Comparison of ENCODE assay signal across 27 cellular contexts in the genomic region with DNA sequence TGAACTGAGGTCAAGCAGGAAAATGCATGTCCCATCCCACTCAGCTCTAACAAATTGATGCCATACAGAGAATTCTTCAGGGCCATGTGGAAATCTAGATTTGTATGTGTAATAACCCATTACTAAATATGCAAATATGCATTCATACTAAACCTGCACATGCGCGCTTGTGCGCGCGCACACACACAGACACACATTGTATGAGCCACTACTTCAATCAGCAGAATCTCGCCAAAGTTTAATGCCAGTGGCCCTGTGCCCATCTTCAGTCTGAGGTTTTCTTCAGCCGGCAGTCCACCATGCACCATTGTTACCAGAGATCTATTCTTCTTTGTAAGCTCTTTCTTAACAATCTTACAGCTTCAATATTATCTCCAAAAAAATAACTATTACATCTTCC.
DNase-seq lines count a peak whose midpoint lies in the region; ATAC-seq lines count a peak whose summit lies in the region.
"Had no signal": no experiment of that assay in that cellular context is flagged by ENCODE, and none has a peak within 500 bp of the region (broad histone marks: within the 10 kb centered on the region; RNA-seq: fewer than 3 reads in every experiment).

No MANE protein-coding gene starts in this region.

- no peak overlapping the region for H3K27ac Mint-ChIP-seq in activated T-helper 2 cell treated with anti-CD3 and anti-CD28 coated beads, Interferon-gamma antibody, Interleukin-2, Interleukin-4, amounts not matched to agents 10 μg/mL and 5 μg/mL and 100 μg/mL, durations not matched to agents 14 hours and 24 hours and 36 hours
- H3K27ac Mint-ChIP-seq: B cell; CD8-positive, alpha-beta T cell had no signal

- H3K4me1 Mint-ChIP-seq in activated T-helper 2 cell treated with anti-CD3 and anti-CD28 coated beads, Interferon-gamma antibody, Interleukin-2, Interleukin-4, amounts not matched to agents 10 μg/mL and 5 μg/mL and 100 μg/mL, durations not matched to agents 14 hours and 24 hours and 36 hours (ENCODE audit: low read depth): no peaks in the 10 kb centered on the region
- H3K4me1 Mint-ChIP-seq: B cell had no signal

- ATAC-seq in GM21390 (IDR thresholded peaks at IDR 0.05; ENCODE audit: unreplicated experiment): no peak
- ATAC-seq: CD8-positive, alpha-beta T cell; GM12878; K562; Right ventricle myocardium inferior had no signal

- no peaks in the 10 kb centered on the region for H3K27me3 Mint-ChIP-seq in activated T-helper 2 cell treated with anti-CD3 and anti-CD28 coated beads, Interferon-gamma antibody, Interleukin-2, Interleukin-4, amounts not matched to agents 10 μg/mL and 5 μg/mL and 100 μg/mL, durations not matched to agents 14 hours and 24 hours and 36 hours (ENCODE audit: low read depth)
- H3K27me3 Mint-ChIP-seq: B cell had no signal

- DNase-seq in NCI-H526 treated with DMSO at 0.1 percent for 48 hours (lab: John Stamatoyannopoulos, UW) (peak; percentile 55), medulla oblongata (ENCODE audit: extremely low spot score) (peak; percentile 48), posterior cingulate gyrus (peak in 7 of 10 donors; percentile 6 to 82 (median 27)), NK-92 (lab: John Stamatoyannopoulos, UW; ENCODE audit: unreplicated experiment) (no peak)
- DNase-seq in stimulated activated CD4-positive, alpha-beta T cell treated with anti-CD3 and anti-CD28 coated beads, Interleukin-12 subunit alpha, Interleukin-12 subunit beta, amount 100 ng/mL, for 4 hours: no peak
- no peak for DNase-seq in activated T-helper 2 cell treated with anti-CD3 and anti-CD28 coated beads, Interferon-gamma antibody, Interleukin-2, Interleukin-4, amounts not matched to agents 10 μg/mL and 5 μg/mL and 100 μg/mL, durations not matched to agents 14 hours and 24 hours and 36 hours (ENCODE audit: low spot score)
- DNase-seq: Caco-2; CD8-positive, alpha-beta T cell; DMS79; EL; GDM1; Kasumi-1; NCI-H1105; NCI-H1436 treated with DMSO at 0.1 percent for 48 hours; NCI-H187 treated with DMSO at 0.1 percent for 48 hours; NCI-H2171 treated with DMSO at 0.1 percent for 48 hours; NCI-H345; NCI-H510A treated with DMSO at 0.1 percent for 48 hours; NCI-H748 treated with DMSO at 0.1 percent for 48 hours; NK-92 treated with Interleukin-12 subunit alpha and Interleukin-12 subunit beta, amount 100 ng/mL, for 24 hours; PC-9; SJCRH30 had no signal

- intact Hi-C loops in posterior cingulate gyrus (cut with DNase I): no loop called here
- intact Hi-C loops in activated T-helper 2 cell treated with anti-CD3 and anti-CD28 coated beads, Interferon-gamma antibody, Interleukin-2, Interleukin-4, amounts not matched to agents 10 μg/mL and 5 μg/mL and 100 μg/mL, durations not matched to agents 14 hours and 24 hours and 36 hours (cut with micrococcal nuclease): no loop called here

- H3K36me3 Mint-ChIP-seq in activated T-helper 2 cell treated with anti-CD3 and anti-CD28 coated beads, Interferon-gamma antibody, Interleukin-2, Interleukin-4, amounts not matched to agents 10 μg/mL and 5 μg/mL and 100 μg/mL, durations not matched to agents 14 hours and 24 hours and 36 hours (ENCODE audit: low read depth): no peaks in the 10 kb centered on the region
- H3K36me3 Mint-ChIP-seq: CD8-positive, alpha-beta T cell had no signal

- H3K4me3 Mint-ChIP-seq in activated T-helper 2 cell treated with anti-CD3 and anti-CD28 coated beads, Interferon-gamma antibody, Interleukin-2, Interleukin-4, amounts not matched to agents 10 μg/mL and 5 μg/mL and 100 μg/mL, durations not matched to agents 14 hours and 24 hours and 36 hours (ENCODE audit: low read depth): no peak overlapping the region
- H3K4me3 Mint-ChIP-seq: B cell; CD8-positive, alpha-beta T cell had no signal

- H3K9me3 Mint-ChIP-seq in activated T-helper 2 cell treated with anti-CD3 and anti-CD28 coated beads, Interferon-gamma antibody, Interleukin-2, Interleukin-4, amounts not matched to agents 10 μg/mL and 5 μg/mL and 100 μg/mL, durations not matched to agents 14 hours and 24 hours and 36 hours: no peaks in the 10 kb centered on the region
- H3K9me3 Mint-ChIP-seq: CD8-positive, alpha-beta T cell had no signal

Comparison
In these comparisons a context has a peak if more than half of its experiments do, and no peak if none do; other contexts are left out.
1. DNase-seq: peak in NCI-H526 treated with DMSO at 0.1 percent for 48 hours (single experiment), medulla oblongata (single experiment) and posterior cingulate gyrus (7 of 10); none in stimulated activated CD4-positive, alpha-beta T cell treated with anti-CD3 and anti-CD28 coated beads, Interleukin-12 subunit alpha, Interleukin-12 subunit beta, amount 100 ng/mL, for 4 hours (single experiment), activated T-helper 2 cell treated with anti-CD3 and anti-CD28 coated beads, Interferon-gamma antibody, Interleukin-2, Interleukin-4, amounts not matched to agents 10 μg/mL and 5 μg/mL and 100 μg/mL, durations not matched to agents 14 hours and 24 hours and 36 hours (single experiment) and NK-92 (single experiment).